ENCODE assay signal across 26 cellular contexts in genomic region chr1:219439376-219439775, GRCh38.
"Had no signal": no experiment of that assay in that cellular context is flagged by ENCODE, and none has a peak within 500 bp of the region (broad histone marks: within the 10 kb centered on the region; RNA-seq: fewer than 3 reads in every experiment).

No MANE protein-coding gene starts in this region.

- H3K4me1 ChIP-seq: lower lobe of right lung, upper lobe of right lung, uterus had no signal

- H3K9me3 ChIP-seq: lower lobe of right lung, mucosa of descending colon, neutrophil, pancreas, suprapubic skin, transverse colon, upper lobe of right lung, uterus had no signal

- H3K4me3 ChIP-seq: coronary artery, lower lobe of right lung, mucosa of descending colon, pancreas, smooth muscle cell, suprapubic skin, transverse colon, upper lobe of right lung, uterus had no signal

- FAIRE-seq: frontal cortex, keratinocyte, pancreas had no signal

- DNase-seq: effector memory CD8-positive, alpha-beta T cell; hypothalamus; immature natural killer cell; left ventricle myocardium superior; lower lobe of right lung; mucosa of descending colon; naive B cell; pancreas; retina; stimulated activated CD4-positive, alpha-beta T cell treated with anti-CD3 and anti-CD28 coated beads, Interleukin-12 subunit alpha, Interleukin-12 subunit beta, amount 100 ng/mL, for 4 hours; stimulated activated CD4-positive, alpha-beta T cell treated with anti-CD3 and anti-CD28 coated beads, Interleukin-1b, Interleukin-23, amount 100 ng/mL, for 48 hours; stimulated activated CD4-positive, alpha-beta T cell treated with anti-CD3 and anti-CD28 coated beads, Interleukin-4, amount 100 ng/mL, for 1 hour; stimulated activated CD8-positive, alpha-beta memory T cell treated with anti-CD3 and anti-CD28 coated beads, Interleukin-4, amount 100 ng/mL, for 48 hours; stimulated activated naive CD4-positive, alpha-beta T cell; stimulated activated naive CD8-positive, alpha-beta T cell treated with anti-CD3 and anti-CD28 coated beads, Interleukin-15, amount 100 ng/mL, for 72 hours; transverse colon; upper lobe of right lung; uterus had no signal

- H3K4me2 ChIP-seq: smooth muscle cell had no signal

- ATAC-seq: effector memory CD8-positive, alpha-beta T cell; left ventricle myocardium superior; lower lobe of right lung; mucosa of descending colon; natural killer cell treated with Interleukin-12 subunit alpha and Interleukin-12 subunit beta and Interleukin-15 and Interleukin-18, amount 100 ng/mL, for 72 hours; pancreas; sciatic nerve; stimulated activated naive CD8-positive, alpha-beta T cell treated with anti-CD3 and anti-CD28 coated beads, Interleukin-15, amount 100 ng/mL, for 72 hours; upper lobe of right lung had no signal

- H3K27ac ChIP-seq: coronary artery, lower lobe of right lung, neutrophil, pancreas, suprapubic skin, transverse colon, upper lobe of right lung, uterus had no signal
